In genomic region chr2:32018789-32019482, GRCh38 we compare ENCODE assay signal across 2 cellular contexts.
TF ChIP-seq lines count a peak whose summit lies in the region.

No MANE protein-coding gene starts in this region.

TF ChIP-seq in HEK293, 187 proteins besides CTCF, POLR2A, EP300 and RAD21:
- TF ChIP-seq ZBTB6 (tag by site-specific recombination; IDR thresholded peaks at IDR 0.05), result peak; percentile 35; the same call in 1 of the 2 replicates

TF ChIP-seq in HepG2, 621 proteins besides CTCF, POLR2A, EP300 and RAD21:
- peak; percentile 64 for TF ChIP-seq ZNF770 (CRISPR knock-in tag; IDR thresholded peaks at IDR 0.05)
